ENCODE assay signal across 1 cellular context in genomic region chr6:5003604-5004372, GRCh38.
TF ChIP-seq lines count a peak whose summit lies in the region.

Gene RPP40 (minus strand): TSS chr6:5004037. CDS start chr6:5004002, 35 bp downstream.

TF ChIP-seq in HepG2, 621 proteins besides CTCF, POLR2A, EP300 and RAD21 (continued from another document and continues in another):
- TF ChIP-seq ARID5B (CRISPR knock-in tag; IDR thresholded peaks at IDR 0.05) (peak; percentile 41), HNF1A (IDR thresholded peaks at IDR 0.05; ENCODE audit: low read depth) (no peak), HNF1A (CRISPR knock-in tag; IDR thresholded peaks at IDR 0.05; ENCODE audit: borderline replicate concordance) (no peak; the same call in 1 of the 2 replicates), ZNF605 (CRISPR knock-in tag; IDR thresholded peaks at IDR 0.05) (peak; percentile 77), AGO2 (optimal IDR thresholded peaks at IDR 0.05; ENCODE audit: low read depth, low read length) (peak; percentile 14), ZNF703 (CRISPR knock-in tag; IDR thresholded peaks at IDR 0.05; ENCODE audit: borderline replicate concordance) (no peak; the same call in 1 of the 2 replicates), ZNF407 (CRISPR knock-in tag; IDR thresholded peaks at IDR 0.05; ENCODE audit: not compliant biosample characterization) (peak; percentile 98), YEATS2 (CRISPR knock-in tag; IDR thresholded peaks at IDR 0.05; ENCODE audit: borderline replicate concordance) (peak; percentile 79), CREB3 (CRISPR knock-in tag; IDR thresholded peaks at IDR 0.05) (peak; percentile 83; the same call in 1 of the 2 replicates), ZNF383 (CRISPR knock-in tag; IDR thresholded peaks at IDR 0.05; ENCODE audit: borderline replicate concordance) (0 out of 2 replicates have a peak, but pooled peaks have one; percentile 13), KDM2A (CRISPR knock-in tag; IDR thresholded peaks at IDR 0.05; ENCODE audit: borderline replicate concordance, low read depth) (peak; percentile 87), HOXA9 (CRISPR knock-in tag; IDR thresholded peaks at IDR 0.05; ENCODE audit: borderline replicate concordance) (no peak), ARID4A (CRISPR knock-in tag; IDR thresholded peaks at IDR 0.05; ENCODE audit: borderline replicate concordance) (peak; percentile 98), ZSCAN29 (CRISPR knock-in tag; conservative IDR thresholded peaks at IDR 0.05) (0 out of 2 replicates have a peak, but pooled peaks have one; percentile 35), SMAD9 (CRISPR knock-in tag; IDR thresholded peaks at IDR 0.05) (peak; percentile 96), PRDM4 (CRISPR knock-in tag; IDR thresholded peaks at IDR 0.05; ENCODE audit: borderline replicate concordance) (no peak), ZNF674 (CRISPR knock-in tag; IDR thresholded peaks at IDR 0.05; ENCODE audit: low read depth) (no peak), SETDB1 (CRISPR knock-in tag; IDR thresholded peaks at IDR 0.05; ENCODE audit: borderline replicate concordance) (no peak), REPIN1 (CRISPR knock-in tag; IDR thresholded peaks at IDR 0.05; ENCODE audit: borderline replicate concordance, low read depth) (peak; percentile 43; the same call in 1 of the 2 replicates), ZNF709 (CRISPR knock-in tag; IDR thresholded peaks at IDR 0.05) (peak; percentile 92), ZFAT (CRISPR knock-in tag; conservative IDR thresholded peaks at IDR 0.05) (peak; percentile 81), RFXAP (CRISPR knock-in tag; IDR thresholded peaks at IDR 0.05; ENCODE audit: borderline replicate concordance) (peak; percentile 96)
